In the genomic region with DNA sequence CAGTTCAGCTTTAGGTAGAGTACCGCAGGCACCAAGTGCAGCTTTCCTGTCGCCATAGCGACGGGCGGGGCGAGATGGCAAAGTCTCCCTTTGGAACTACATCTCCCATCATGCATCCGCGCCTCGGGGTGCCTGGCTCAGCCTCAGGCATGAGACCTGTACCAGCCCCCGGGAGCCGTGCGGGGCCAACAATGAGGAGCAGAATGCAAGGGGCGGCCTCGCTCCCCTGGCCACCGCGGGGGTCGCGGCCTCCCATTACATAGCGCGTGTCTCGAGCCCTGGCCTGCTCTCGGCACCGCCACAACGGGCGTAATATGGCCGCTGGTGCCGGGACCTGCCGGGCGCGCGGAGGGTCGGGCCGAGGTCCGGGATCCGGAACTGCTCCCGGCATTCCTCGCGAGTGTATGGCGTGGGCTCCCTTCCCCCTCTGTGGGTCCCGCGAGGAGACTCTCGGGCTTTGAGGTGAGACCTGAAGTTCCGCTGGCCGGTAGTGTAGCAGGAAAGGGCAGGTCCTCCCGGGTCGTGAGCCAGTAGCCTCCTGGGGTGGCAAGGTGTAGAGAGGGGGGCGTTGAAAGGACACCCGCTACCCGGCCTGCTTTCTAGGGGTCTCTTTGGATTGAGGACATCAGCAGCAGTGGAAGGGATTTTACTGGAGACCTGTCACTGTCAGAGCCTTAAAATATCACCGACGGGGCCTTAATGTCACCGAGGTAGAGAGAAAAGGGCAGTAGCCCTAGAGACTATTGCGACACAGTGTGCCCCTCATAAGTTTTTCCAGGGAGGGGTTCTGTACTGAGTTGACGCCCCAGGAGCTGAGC, we compare ENCODE assay signal across 1 cellular context.
A peak's percentile ranks its signal among the peaks of the same experiment; 100 is the strongest.
TF ChIP-seq lines count a peak whose summit lies in the region.

A gene with protein sequence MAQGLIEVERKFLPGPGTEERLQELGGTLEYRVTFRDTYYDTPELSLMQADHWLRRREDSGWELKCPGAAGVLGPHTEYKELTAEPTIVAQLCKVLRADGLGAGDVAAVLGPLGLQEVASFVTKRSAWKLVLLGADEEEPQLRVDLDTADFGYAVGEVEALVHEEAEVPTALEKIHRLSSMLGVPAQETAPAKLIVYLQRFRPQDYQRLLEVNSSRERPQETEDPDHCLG (plus strand): TSS at position 390 of the 818 bp plus-strand sequence. CDS start 487 bp downstream, outside the sequence.

TF ChIP-seq in HepG2, 621 proteins besides CTCF, POLR2A, EP300 and RAD21 (continued from another document and continues in another):
- TF ChIP-seq JARID2 (CRISPR knock-in tag; IDR thresholded peaks at IDR 0.05; ENCODE audit: insufficient replicate concordance) (peak; percentile 99), ZNF607 (CRISPR knock-in tag; IDR thresholded peaks at IDR 0.05; ENCODE audit: borderline replicate concordance) (peak; percentile 100), RBFOX2 (IDR thresholded peaks at IDR 0.05; ENCODE audit: low read depth, low read length) (peak; percentile 100), MED8 (CRISPR knock-in tag; IDR thresholded peaks at IDR 0.05; ENCODE audit: insufficient replicate concordance) (peak; percentile 82), ZNF121 (CRISPR knock-in tag; IDR thresholded peaks at IDR 0.05) (peak; percentile 93), ZNF512 (CRISPR knock-in tag; IDR thresholded peaks at IDR 0.05) (peak; percentile 87; the same call in 1 of the 2 replicates), HNRNPUL1 (IDR thresholded peaks at IDR 0.05; ENCODE audit: low read depth, low read length) (no peak), CENPT (CRISPR knock-in tag; IDR thresholded peaks at IDR 0.05; ENCODE audit: low read depth) (peak; percentile 77), ZNF160 (CRISPR knock-in tag; IDR thresholded peaks at IDR 0.05) (peak; percentile 93; the same call in 1 of the 2 replicates), ZNF543 (CRISPR knock-in tag; IDR thresholded peaks at IDR 0.05) (peak; percentile 99), PCBP2 (optimal IDR thresholded peaks at IDR 0.05; ENCODE audit: low read depth, low read length, poor library complexity, severe bottlenecking) (peak; percentile 29), PRPF4 (IDR thresholded peaks at IDR 0.05; ENCODE audit: low read depth, low read length, poor library complexity, severe bottlenecking) (peak; percentile 97), THAP7 (CRISPR knock-in tag; IDR thresholded peaks at IDR 0.05) (peak; percentile 97), GPN1 (CRISPR knock-in tag; IDR thresholded peaks at IDR 0.05; ENCODE audit: borderline replicate concordance) (peak; percentile 79), CREM (IDR thresholded peaks at IDR 0.05) (peak; percentile 92), CREM (CRISPR knock-in tag; IDR thresholded peaks at IDR 0.05) (no peak; the same call in 1 of the 2 replicates), IKZF5 (CRISPR knock-in tag; IDR thresholded peaks at IDR 0.05) (peak; percentile 98), ZFP1 (CRISPR knock-in tag; IDR thresholded peaks at IDR 0.05) (peak; percentile 96), ZNF256 (CRISPR knock-in tag; conservative IDR thresholded peaks at IDR 0.05) (peak; percentile 96; the same call in 1 of the 2 replicates), ZNF331 (CRISPR knock-in tag; IDR thresholded peaks at IDR 0.05) (peak; percentile 96), ZNF605 (CRISPR knock-in tag; IDR thresholded peaks at IDR 0.05) (peak; percentile 100), HMGXB4 (CRISPR knock-in tag; IDR thresholded peaks at IDR 0.05; ENCODE audit: borderline replicate concordance in 1 of 2, low read depth in 1 of 2) (peak; percentile 98 to 100), ZNF513 (CRISPR knock-in tag; conservative IDR thresholded peaks at IDR 0.05) (peak; percentile 98), NFIB (CRISPR knock-in tag; IDR thresholded peaks at IDR 0.05; ENCODE audit: borderline replicate concordance) (no peak), TBX3 (IDR thresholded peaks at IDR 0.05; ENCODE audit: borderline replicate concordance) (peak; percentile 56; the same call in 1 of the 2 replicates), MEIS2 (CRISPR knock-in tag; IDR thresholded peaks at IDR 0.05) (peak; percentile 97), ZBTB21 (CRISPR knock-in tag; IDR thresholded peaks at IDR 0.05) (peak; percentile 79), DNMT1 (CRISPR knock-in tag; IDR thresholded peaks at IDR 0.05) (peak; percentile 96), ZNF674 (CRISPR knock-in tag; IDR thresholded peaks at IDR 0.05; ENCODE audit: low read depth) (peak; percentile 93; the same call in 1 of the 2 replicates), ZNF761 (CRISPR knock-in tag; conservative IDR thresholded peaks at IDR 0.05) (peak; percentile 98; the same call in 1 of the 2 replicates), ZNF224 (CRISPR knock-in tag; IDR thresholded peaks at IDR 0.05) (peak; percentile 100)
- TF ChIP-seq, protein P1, sequence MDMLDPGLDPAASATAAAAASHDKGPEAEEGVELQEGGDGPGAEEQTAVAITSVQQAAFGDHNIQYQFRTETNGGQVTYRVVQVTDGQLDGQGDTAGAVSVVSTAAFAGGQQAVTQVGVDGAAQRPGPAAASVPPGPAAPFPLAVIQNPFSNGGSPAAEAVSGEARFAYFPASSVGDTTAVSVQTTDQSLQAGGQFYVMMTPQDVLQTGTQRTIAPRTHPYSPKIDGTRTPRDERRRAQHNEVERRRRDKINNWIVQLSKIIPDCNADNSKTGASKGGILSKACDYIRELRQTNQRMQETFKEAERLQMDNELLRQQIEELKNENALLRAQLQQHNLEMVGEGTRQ (IDR thresholded peaks at IDR 0.05; ENCODE audit: low read depth, low read length) = no peak
- TF ChIP-seq, protein P1 (CRISPR knock-in tag; IDR thresholded peaks at IDR 0.05; ENCODE audit: borderline replicate concordance) = no peak; the same call in 1 of the 2 replicates
- TF ChIP-seq, protein P2, sequence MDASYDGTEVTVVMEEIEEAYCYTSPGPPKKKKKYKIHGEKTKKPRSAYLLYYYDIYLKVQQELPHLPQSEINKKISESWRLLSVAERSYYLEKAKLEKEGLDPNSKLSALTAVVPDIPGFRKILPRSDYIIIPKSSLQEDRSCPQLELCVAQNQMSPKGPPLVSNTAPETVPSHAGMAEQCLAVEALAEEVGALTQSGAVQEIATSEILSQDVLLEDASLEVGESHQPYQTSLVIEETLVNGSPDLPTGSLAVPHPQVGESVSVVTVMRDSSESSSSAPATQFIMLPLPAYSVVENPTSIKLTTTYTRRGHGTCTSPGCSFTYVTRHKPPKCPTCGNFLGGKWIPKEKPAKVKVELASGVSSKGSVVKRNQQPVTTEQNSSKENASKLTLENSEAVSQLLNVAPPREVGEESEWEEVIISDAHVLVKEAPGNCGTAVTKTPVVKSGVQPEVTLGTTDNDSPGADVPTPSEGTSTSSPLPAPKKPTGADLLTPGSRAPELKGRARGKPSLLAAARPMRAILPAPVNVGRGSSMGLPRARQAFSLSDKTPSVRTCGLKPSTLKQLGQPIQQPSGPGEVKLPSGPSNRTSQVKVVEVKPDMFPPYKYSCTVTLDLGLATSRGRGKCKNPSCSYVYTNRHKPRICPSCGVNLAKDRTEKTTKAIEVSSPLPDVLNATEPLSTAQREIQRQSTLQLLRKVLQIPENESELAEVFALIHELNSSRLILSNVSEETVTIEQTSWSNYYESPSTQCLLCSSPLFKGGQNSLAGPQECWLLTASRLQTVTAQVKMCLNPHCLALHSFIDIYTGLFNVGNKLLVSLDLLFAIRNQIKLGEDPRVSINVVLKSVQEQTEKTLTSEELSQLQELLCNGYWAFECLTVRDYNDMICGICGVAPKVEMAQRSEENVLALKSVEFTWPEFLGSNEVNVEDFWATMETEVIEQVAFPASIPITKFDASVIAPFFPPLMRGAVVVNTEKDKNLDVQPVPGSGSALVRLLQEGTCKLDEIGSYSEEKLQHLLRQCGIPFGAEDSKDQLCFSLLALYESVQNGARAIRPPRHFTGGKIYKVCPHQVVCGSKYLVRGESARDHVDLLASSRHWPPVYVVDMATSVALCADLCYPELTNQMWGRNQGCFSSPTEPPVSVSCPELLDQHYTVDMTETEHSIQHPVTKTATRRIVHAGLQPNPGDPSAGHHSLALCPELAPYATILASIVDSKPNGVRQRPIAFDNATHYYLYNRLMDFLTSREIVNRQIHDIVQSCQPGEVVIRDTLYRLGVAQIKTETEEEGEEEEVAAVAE (CRISPR knock-in tag; IDR thresholded peaks at IDR 0.05; ENCODE audit: borderline replicate concordance) = peak; percentile 96; the same call in 1 of the 2 replicates
- TF ChIP-seq, protein P3, sequence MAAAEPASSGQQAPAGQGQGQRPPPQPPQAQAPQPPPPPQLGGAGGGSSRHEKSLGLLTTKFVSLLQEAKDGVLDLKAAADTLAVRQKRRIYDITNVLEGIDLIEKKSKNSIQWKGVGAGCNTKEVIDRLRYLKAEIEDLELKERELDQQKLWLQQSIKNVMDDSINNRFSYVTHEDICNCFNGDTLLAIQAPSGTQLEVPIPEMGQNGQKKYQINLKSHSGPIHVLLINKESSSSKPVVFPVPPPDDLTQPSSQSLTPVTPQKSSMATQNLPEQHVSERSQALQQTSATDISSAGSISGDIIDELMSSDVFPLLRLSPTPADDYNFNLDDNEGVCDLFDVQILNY (CRISPR knock-in tag; conservative IDR thresholded peaks at IDR 0.05) = peak; percentile 84; the same call in 1 of the 2 replicates
- TF ChIP-seq, protein P4, sequence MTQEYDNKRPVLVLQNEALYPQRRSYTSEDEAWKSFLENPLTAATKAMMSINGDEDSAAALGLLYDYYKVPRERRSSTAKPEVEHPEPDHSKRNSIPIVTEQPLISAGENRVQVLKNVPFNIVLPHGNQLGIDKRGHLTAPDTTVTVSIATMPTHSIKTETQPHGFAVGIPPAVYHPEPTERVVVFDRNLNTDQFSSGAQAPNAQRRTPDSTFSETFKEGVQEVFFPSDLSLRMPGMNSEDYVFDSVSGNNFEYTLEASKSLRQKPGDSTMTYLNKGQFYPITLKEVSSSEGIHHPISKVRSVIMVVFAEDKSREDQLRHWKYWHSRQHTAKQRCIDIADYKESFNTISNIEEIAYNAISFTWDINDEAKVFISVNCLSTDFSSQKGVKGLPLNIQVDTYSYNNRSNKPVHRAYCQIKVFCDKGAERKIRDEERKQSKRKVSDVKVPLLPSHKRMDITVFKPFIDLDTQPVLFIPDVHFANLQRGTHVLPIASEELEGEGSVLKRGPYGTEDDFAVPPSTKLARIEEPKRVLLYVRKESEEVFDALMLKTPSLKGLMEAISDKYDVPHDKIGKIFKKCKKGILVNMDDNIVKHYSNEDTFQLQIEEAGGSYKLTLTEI (CRISPR knock-in tag; conservative IDR thresholded peaks at IDR 0.05) = no peak
- TF ChIP-seq, protein P5, sequence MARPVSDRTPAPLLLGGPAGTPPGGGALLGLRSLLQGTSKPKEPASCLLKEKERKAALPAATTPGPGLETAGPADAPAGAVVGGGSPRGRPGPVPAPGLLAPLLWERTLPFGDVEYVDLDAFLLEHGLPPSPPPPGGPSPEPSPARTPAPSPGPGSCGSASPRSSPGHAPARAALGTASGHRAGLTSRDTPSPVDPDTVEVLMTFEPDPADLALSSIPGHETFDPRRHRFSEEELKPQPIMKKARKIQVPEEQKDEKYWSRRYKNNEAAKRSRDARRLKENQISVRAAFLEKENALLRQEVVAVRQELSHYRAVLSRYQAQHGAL (CRISPR knock-in tag; IDR thresholded peaks at IDR 0.05; ENCODE audit: not compliant biosample characterization) = peak; percentile 92
